Comparison of ENCODE assay signal across 16 cellular contexts in the genomic region with DNA sequence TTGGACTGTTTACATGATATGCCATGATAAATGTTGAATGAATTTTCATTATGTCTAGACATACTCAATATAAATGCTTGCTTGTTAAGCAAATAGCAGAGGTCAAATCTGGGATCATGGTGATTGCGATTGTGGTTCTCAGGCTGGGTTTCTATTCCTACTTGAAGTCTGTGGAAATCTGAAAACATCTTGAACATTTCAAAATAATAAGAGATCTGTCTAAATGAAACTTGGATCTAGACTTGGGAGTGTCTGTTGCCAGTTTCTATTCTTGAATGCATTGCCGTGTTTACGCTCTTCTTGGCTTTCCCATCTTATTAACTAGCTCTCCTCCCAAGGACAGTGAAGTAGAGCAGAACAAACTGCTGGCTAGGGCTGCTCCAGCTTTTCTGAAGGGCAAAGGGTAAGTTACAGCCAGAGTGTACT.
DNase-seq lines count a peak whose midpoint lies in the region; ATAC-seq, FAIRE-seq and TF ChIP-seq lines count a peak whose summit lies in the region.
"Had no signal": no experiment of that assay in that cellular context is flagged by ENCODE, and none has a peak within 500 bp of the region (broad histone marks: within the 10 kb centered on the region; RNA-seq: fewer than 3 reads in every experiment).

No MANE protein-coding gene starts in this region.

- H3K27ac Mint-ChIP-seq in astrocyte (ENCODE audit: unreplicated experiment): no peak overlapping the region

- peaks cover 1% of the 10 kb centered on the region for H3K9me3 Mint-ChIP-seq in astrocyte (ENCODE audit: unreplicated experiment)

- no peaks in the 10 kb centered on the region for H4K20me1 ChIP-seq in astrocyte (ENCODE audit: insufficient read depth, low read length)
- H4K20me1 ChIP-seq: BLaER1 had no signal

- no peak for FAIRE-seq in astrocyte (lab: Jason Lieb, UNC)
- FAIRE-seq in small intestine (lab: Jason Lieb, UNC): no peak
- FAIRE-seq: GM18507 had no signal

- DNase-seq in astrocyte (ENCODE audit: low read depth): peak; percentile 55
- peak; percentile 63 for DNase-seq in fibroblast of villous mesenchyme (ENCODE audit: low read depth)
- DNase-seq in GM13977 (ENCODE audit: low spot score): no peak
- no peak for DNase-seq in small intestine
- DNase-seq: activated CD4-positive, alpha-beta T cell treated with anti-CD3 and anti-CD28 coated beads for 4 hours; colonic mucosa; EL; KBM-7; NCI-H2081 treated with DMSO at 0.1 percent for 48 hours; spleen had no signal

- H3K9me3 ChIP-seq in astrocyte (ENCODE audit: insufficient read depth, low read depth, low read length): no peaks in the 10 kb centered on the region
- no peaks in the 10 kb centered on the region for H3K9me3 ChIP-seq in muscle layer of duodenum (ENCODE audit: control insufficient read depth in 1 of 2, low read length in 2 of 2)
- no peaks in the 10 kb centered on the region for H3K9me3 ChIP-seq in small intestine (ENCODE audit: control insufficient read depth, low read depth)
- H3K9me3 ChIP-seq: BLaER1, colonic mucosa, spleen had no signal

- no peak overlapping the region for H3K4me2 ChIP-seq in astrocyte (ENCODE audit: low read length)
- H3K4me2 ChIP-seq: BLaER1 had no signal

- H3K4me1 ChIP-seq in astrocyte (ENCODE audit: insufficient read depth, low read length) (no peaks in the 10 kb centered on the region), muscle layer of duodenum (ENCODE audit: control insufficient read depth in 1 of 2, insufficient read depth in 2 of 2, low read length in 2 of 2) (peaks cover 4 to 7% of the 10 kb centered on the region in 2 donors), small intestine (ENCODE audit: control insufficient read depth in 2 of 2, insufficient read depth in 1 of 2, low read depth in 1 of 2, low read length in 1 of 2) (no peaks in the 10 kb centered on the region)
- H3K4me1 ChIP-seq: colonic mucosa, spleen had no signal

- H3K27ac ChIP-seq in astrocyte (ENCODE audit: low read depth, low read length) (no peak overlapping the region), muscle layer of duodenum (ENCODE audit: low read length) (peak overlapping the region; percentile 37), temporal lobe (ENCODE audit: low read depth, low read length) (peak overlapping the region; percentile 65), small intestine (ENCODE audit: low read depth in 1 of 2, low read length in 1 of 2) (no peak overlapping the region)
- H3K27ac ChIP-seq: BLaER1, colonic mucosa had no signal

- H3K27me3 ChIP-seq in astrocyte (ENCODE audit: insufficient read depth, low read length): no peaks in the 10 kb centered on the region
- no peaks in the 10 kb centered on the region for H3K27me3 ChIP-seq in muscle layer of duodenum (ENCODE audit: low read depth, low read length)
- no peaks in the 10 kb centered on the region for H3K27me3 ChIP-seq in small intestine (ENCODE audit: control insufficient read depth in 2 of 2, insufficient read depth in 2 of 2, low read length in 2 of 2)
- H3K27me3 ChIP-seq: BLaER1, colonic mucosa, spleen had no signal

- peaks cover 5% of the 10 kb centered on the region for H3K4me1 Mint-ChIP-seq in astrocyte (ENCODE audit: low read depth, unreplicated experiment)

- no peak overlapping the region for H2AFZ ChIP-seq in astrocyte (ENCODE audit: low read depth, low read length)

- no peaks in the 10 kb centered on the region for H3K27me3 Mint-ChIP-seq in astrocyte (ENCODE audit: low read depth, unreplicated experiment)

- H3K4me3 ChIP-seq in astrocyte (ENCODE audit: insufficient read depth, low read depth, low read length): no peak overlapping the region
- no peak overlapping the region for H3K4me3 ChIP-seq in fibroblast of villous mesenchyme (ENCODE audit: low read depth, low read length)
- H3K4me3 ChIP-seq in muscle layer of duodenum (ENCODE audit: low read depth in 1 of 2, low read length in 2 of 2): no peak overlapping the region
- H3K4me3 ChIP-seq in small intestine (ENCODE audit: low read depth in 1 of 2, low read length in 2 of 2): no peak overlapping the region
- H3K4me3 ChIP-seq: BLaER1, colonic mucosa, spleen had no signal

- no peak for TF ChIP-seq CTCF in astrocyte (IDR thresholded peaks at IDR 0.05; ENCODE audit: insufficient read depth, low read depth, low read length)
- TF ChIP-seq CTCF in fibroblast of villous mesenchyme (IDR thresholded peaks at IDR 0.05; ENCODE audit: insufficient read depth, low read depth, low read length): no peak
- no peak for TF ChIP-seq CTCF in GM13977 (IDR thresholded peaks at IDR 0.05; ENCODE audit: extremely low read depth, insufficient read depth, missing control alignments)

- H3K36me3 ChIP-seq in astrocyte (ENCODE audit: insufficient read depth, low read length) (no peaks in the 10 kb centered on the region), muscle layer of duodenum (ENCODE audit: control insufficient read depth in 1 of 2, insufficient read depth in 2 of 2, low read length in 2 of 2) (no peaks in the 10 kb centered on the region), small intestine (ENCODE audit: control insufficient read depth in 2 of 2, insufficient read depth in 2 of 2, low read length in 2 of 2) (no peaks in the 10 kb centered on the region)
- H3K36me3 ChIP-seq: BLaER1, colonic mucosa, spleen had no signal

- no peaks in the 10 kb centered on the region for H3K79me2 ChIP-seq in astrocyte (ENCODE audit: insufficient read depth, low read length)

- WGBS in small intestine, 3 donors: 57 to 71% (median 64%) methylated on average over 3 of the region's 3 CpGs

- H3K4me3 Mint-ChIP-seq in astrocyte (ENCODE audit: unreplicated experiment): no peak overlapping the region

- ATAC-seq in HG02623 (IDR thresholded peaks at IDR 0.05; ENCODE audit: unreplicated experiment): no peak
- ATAC-seq in GM19395 (IDR thresholded peaks at IDR 0.05; ENCODE audit: unreplicated experiment): no peak

- peaks cover 10% of the 10 kb centered on the region for H3K36me3 Mint-ChIP-seq in astrocyte (ENCODE audit: low read depth, unreplicated experiment)

- in situ Hi-C loops in GM13977 (cut with MboI; ENCODE audit: low pct_unique_long_range_greater_than_20kb, low sequenced_read_pairs, unreplicated experiment): no loop called here

- H3K9ac ChIP-seq in astrocyte (ENCODE audit: low read length): no peak overlapping the region
- H3K9ac ChIP-seq: BLaER1 had no signal

Comparison
In these comparisons a context has a peak if more than half of its experiments do, and no peak if none do; other contexts are left out.
1. DNase-seq: peak in astrocyte (single experiment) and fibroblast of villous mesenchyme (single experiment); none in GM13977 (single experiment) and small intestine (single experiment).
2. H3K27ac ChIP-seq: peak in muscle layer of duodenum (single experiment) and temporal lobe (single experiment); none in astrocyte (single experiment) and small intestine (0 of 2).